8 cellular contexts compared by ENCODE assay signal in genomic region chr3:38651153-38651789, GRCh38. TPM values are rescaled to one million over a fixed set of nuclear protein-coding genes. Genes with fewer than 3 reads are reported as not detected.
DNase-seq lines count a peak whose midpoint lies in the region; ATAC-seq, FAIRE-seq and TF ChIP-seq lines count a peak whose summit lies in the region.

No MANE protein-coding gene starts in this region.

- H3K36me3 Mint-ChIP-seq in astrocyte (ENCODE audit: low read depth, unreplicated experiment) = no peaks in the 10 kb centered on the region

- H3K4me1 ChIP-seq in astrocyte (ENCODE audit: insufficient read depth, low read length) = no peaks in the 10 kb centered on the region

- H3K4me3 Mint-ChIP-seq in astrocyte (ENCODE audit: unreplicated experiment) = no peak overlapping the region

- H3K4me3 ChIP-seq in astrocyte (ENCODE audit: insufficient read depth, low read depth, low read length) (no peak overlapping the region), iPS-11a (ENCODE audit: low read depth, low read length) (peak overlapping the region; percentile 30)

- no peaks in the 10 kb centered on the region for H4K20me1 ChIP-seq in astrocyte (ENCODE audit: insufficient read depth, low read length)

- TF ChIP-seq CTCF in astrocyte (IDR thresholded peaks at IDR 0.05; ENCODE audit: insufficient read depth, low read depth, low read length) = peak; percentile 90

- H3K27me3 ChIP-seq in astrocyte (ENCODE audit: insufficient read depth, low read length) = peaks cover 52% of the 10 kb centered on the region

- peaks cover 32% of the 10 kb centered on the region for H3K27me3 Mint-ChIP-seq in astrocyte (ENCODE audit: low read depth, unreplicated experiment)

- peak overlapping the region; percentile 61 for H3K4me2 ChIP-seq in astrocyte (ENCODE audit: low read length)

- ATAC-seq in GM21528 (IDR thresholded peaks at IDR 0.05; ENCODE audit: low FRiP score, unreplicated experiment) (peak; percentile 75), GM19328 (IDR thresholded peaks at IDR 0.05; ENCODE audit: unreplicated experiment) (no peak)

- no peak overlapping the region for H3K27ac Mint-ChIP-seq in astrocyte (ENCODE audit: unreplicated experiment)

- H3K27ac ChIP-seq in astrocyte (ENCODE audit: low read depth, low read length) = no peak overlapping the region

- FAIRE-seq in astrocyte (lab: Jason Lieb, UNC) = no peak

- peak overlapping the region; percentile 40 for H2AFZ ChIP-seq in astrocyte (ENCODE audit: low read depth, low read length)

- no peaks in the 10 kb centered on the region for H3K79me2 ChIP-seq in astrocyte (ENCODE audit: insufficient read depth, low read length)

- no peaks in the 10 kb centered on the region for H3K4me1 Mint-ChIP-seq in astrocyte (ENCODE audit: low read depth, unreplicated experiment)

- peaks cover 4% of the 10 kb centered on the region for H3K9me3 ChIP-seq in astrocyte (ENCODE audit: insufficient read depth, low read depth, low read length)

- H3K9me3 Mint-ChIP-seq in astrocyte (ENCODE audit: unreplicated experiment) = peaks cover 5% of the 10 kb centered on the region

- no peaks in the 10 kb centered on the region for H3K36me3 ChIP-seq in astrocyte (ENCODE audit: insufficient read depth, low read length)

- no peak overlapping the region for H3K9ac ChIP-seq in astrocyte (ENCODE audit: low read length)

- peak; percentile 52 for DNase-seq in DMS114 treated with DMSO at 0.1 percent for 48 hours (lab: John Stamatoyannopoulos, UW; ENCODE audit: unreplicated experiment)
- peak; percentile 76 for DNase-seq in LoVo (ENCODE audit: low spot score)
- peak; percentile 26 to 62 (median 56) for DNase-seq in T-helper 1 cell
- DNase-seq in astrocyte (ENCODE audit: low read depth) = no peak
- peak; percentile 51 to 67 for DNase-seq in stimulated activated CD4-positive, alpha-beta T cell treated with anti-CD3 and anti-CD28 coated beads, Interleukin-12 subunit alpha, Interleukin-12 subunit beta, amount 100 ng/mL, for 24 hours (ENCODE audit: low read depth in 2 of 2)

RNA-seq across cellular contexts. Expression of gene SCN5A, which starts 1.8 kb away (rescaled TPM):
- 2.3 and 3.3 TPM in 2 replicates for total RNA-seq in astrocyte
